ENCODE assay signal across 18 cellular contexts in genomic region chr6:63730311-63730710, GRCh38.
DNase-seq lines count a peak whose midpoint lies in the region; ATAC-seq and TF ChIP-seq lines count a peak whose summit lies in the region.
"Had no signal": no experiment of that assay in that cellular context is flagged by ENCODE, and none has a peak within 500 bp of the region (broad histone marks: within the 10 kb centered on the region; RNA-seq: fewer than 3 reads in every experiment).

No MANE protein-coding gene starts in this region.

- H3K23ac ChIP-seq in mesendoderm (ENCODE audit: low read length) = no peak overlapping the region

- H3K79me1 ChIP-seq in mesendoderm (ENCODE audit: low read length) = no peaks in the 10 kb centered on the region

- no peaks in the 10 kb centered on the region for H3K27me3 ChIP-seq in mesendoderm (ENCODE audit: insufficient read depth, low read length, poor library complexity)
- H3K27me3 ChIP-seq: BLaER1 had no signal

- no peak overlapping the region for H4K8ac ChIP-seq in mesendoderm (ENCODE audit: low read depth, low read length)

- no peaks in the 10 kb centered on the region for H3K36me3 ChIP-seq in mesendoderm (ENCODE audit: control insufficient read depth, insufficient read depth, low read length)
- H3K36me3 ChIP-seq: BLaER1 had no signal

- H3K56ac ChIP-seq in mesendoderm (ENCODE audit: low read length) = no peak overlapping the region

- H4K5ac ChIP-seq in mesendoderm (ENCODE audit: low read length) = no peak overlapping the region

- no peak for ATAC-seq in GM21381 (IDR thresholded peaks at IDR 0.05; ENCODE audit: unreplicated experiment)
- ATAC-seq: CD8-positive, alpha-beta T cell had no signal

- no peak overlapping the region for H3K4me3 ChIP-seq in fibroblast of mammary gland (ENCODE audit: control insufficient read depth, low read depth, low read length)
- H3K4me3 ChIP-seq in mesendoderm (ENCODE audit: low read length) = no peak overlapping the region
- H3K4me3 ChIP-seq: BLaER1 had no signal

- H3K9ac ChIP-seq in mesendoderm (ENCODE audit: low read length) = no peak overlapping the region
- H3K9ac ChIP-seq: BLaER1 had no signal

- no peaks in the 10 kb centered on the region for H3K79me2 ChIP-seq in mesendoderm (ENCODE audit: control insufficient read depth, insufficient read depth, low read length)

- H3K4me1 ChIP-seq in mesendoderm (ENCODE audit: control insufficient read depth, low read depth, low read length) = no peaks in the 10 kb centered on the region
- H3K4me1 ChIP-seq: BLaER1 had no signal

- H3K27ac ChIP-seq in mesendoderm (ENCODE audit: low read depth, low read length) = no peak overlapping the region
- H3K27ac ChIP-seq: 22Rv1, BLaER1, C4-2B had no signal

- TF ChIP-seq CTCF in fibroblast of mammary gland (conservative IDR thresholded peaks at IDR 0.05; ENCODE audit: control insufficient read depth, insufficient read depth, low read depth, low read length) = no peak

- no peak overlapping the region for H3K4ac ChIP-seq in mesendoderm (ENCODE audit: low read depth, low read length)

- H3K18ac ChIP-seq in mesendoderm (ENCODE audit: low read length) = no peak overlapping the region

- H2AK5ac ChIP-seq in mesendoderm (ENCODE audit: low read length) = no peak overlapping the region

- no peak overlapping the region for H2BK15ac ChIP-seq in mesendoderm (replicated peaks; ENCODE audit: low read depth)

- no peak overlapping the region for H2BK5ac ChIP-seq in mesendoderm (ENCODE audit: low read length)

- no peak overlapping the region for H2BK120ac ChIP-seq in mesendoderm (ENCODE audit: low read depth, low read length)

- H3K4me2 ChIP-seq in mesendoderm (ENCODE audit: low read length) = no peak overlapping the region
- H3K4me2 ChIP-seq: BLaER1 had no signal

- DNase-seq in EH (ENCODE audit: low read depth) (peak; percentile 3), fibroblast of mammary gland (ENCODE audit: low read depth) (peak; percentile 61), mesendoderm (peak; percentile 16)
- no peak for DNase-seq in activated T-cell treated with anti-CD3 and anti-CD28 coated beads, Interleukin-2, amount 50 U/mL, for 1 hour
- DNase-seq in stimulated activated CD4-positive, alpha-beta T cell treated with anti-CD3 and anti-CD28 coated beads, Interleukin-2, amount 100 ng/mL, for 48 hours = no peak
- DNase-seq: Caco-2; CD4-positive, CD25-positive, alpha-beta regulatory T cell; CD8-positive, alpha-beta T cell; DMS153; DND-41; EL; GF-D8; GOT3; HCEC 1CT had no signal

Comparison
In these comparisons a context has a peak if more than half of its experiments do, and no peak if none do; other contexts are left out.
1. DNase-seq: peak in EH (single experiment), fibroblast of mammary gland (single experiment) and mesendoderm (single experiment); none in activated T-cell treated with anti-CD3 and anti-CD28 coated beads, Interleukin-2, amount 50 U/mL, for 1 hour (single experiment) and stimulated activated CD4-positive, alpha-beta T cell treated with anti-CD3 and anti-CD28 coated beads, Interleukin-2, amount 100 ng/mL, for 48 hours (0 of 2).